1 cellular context compared by ENCODE assay signal in the genomic region with DNA sequence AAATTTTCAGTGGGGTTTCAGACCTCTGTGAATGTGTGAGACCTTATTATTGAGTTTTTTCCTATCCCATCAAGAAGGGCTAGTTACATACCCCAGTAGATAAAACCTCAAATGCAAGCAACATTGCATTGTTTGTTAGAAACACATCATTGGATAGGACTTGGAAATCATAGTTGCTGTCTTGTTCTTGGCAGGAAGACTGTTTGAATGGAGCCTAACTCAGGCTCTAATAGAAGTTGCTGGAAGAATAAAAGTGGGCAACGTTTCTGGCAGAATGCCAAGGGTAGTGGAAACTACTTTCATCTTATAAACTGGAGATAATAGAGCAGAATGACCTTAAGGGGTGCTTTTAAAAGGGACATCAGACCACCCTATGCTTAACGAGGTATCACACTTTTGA.
A peak's percentile ranks its signal among the peaks of the same experiment; 100 is the strongest.
TF ChIP-seq lines count a peak whose summit lies in the region.

No MANE protein-coding gene starts in this region.

TF ChIP-seq in K562, 482 proteins besides CTCF, POLR2A, EP300 and RAD21:
- peak; percentile 91 for TF ChIP-seq NFIX (CRISPR knock-in tag; IDR thresholded peaks at IDR 0.05; ENCODE audit: low read depth)
- peak; percentile 94 for TF ChIP-seq NFIC (IDR thresholded peaks at IDR 0.05)
- TF ChIP-seq ARID3A (IDR thresholded peaks at IDR 0.05; ENCODE audit: borderline replicate concordance, low read depth, low read length): no peak
